Comparison of ENCODE assay signal across 8 cellular contexts in the genomic region with DNA sequence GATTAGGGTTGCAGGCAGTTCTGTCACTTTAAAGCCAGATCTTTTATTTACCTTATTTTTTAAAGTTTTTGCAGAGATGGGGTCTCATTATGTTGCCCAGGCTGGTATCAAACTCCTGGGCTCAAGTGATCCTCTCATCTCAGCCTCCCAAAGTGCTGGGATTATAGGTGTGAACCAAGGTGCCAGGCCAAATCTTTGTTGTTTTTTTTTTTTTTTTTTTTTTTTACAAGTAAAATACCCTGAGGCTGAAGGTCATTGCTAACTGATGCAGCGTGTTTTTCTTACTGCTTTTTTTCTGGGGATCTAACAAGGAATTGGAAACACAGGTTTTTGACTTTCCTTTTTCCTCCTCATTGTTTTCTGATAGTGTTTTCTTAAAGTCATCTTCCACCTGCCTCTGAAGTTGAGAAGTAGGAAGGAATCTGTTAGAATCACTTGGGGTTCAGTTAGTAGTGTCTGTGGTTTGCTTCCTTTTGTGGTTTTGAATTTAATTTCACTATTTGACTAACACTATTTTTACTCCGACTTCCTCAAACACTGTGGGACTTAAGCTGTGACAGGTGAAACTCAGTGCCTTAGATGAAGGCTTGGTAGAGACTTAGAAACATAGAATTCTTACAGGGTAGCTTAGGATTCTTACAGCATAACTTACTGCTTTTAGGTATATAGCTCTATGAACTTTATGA. TPM values are rescaled to one million over a fixed set of nuclear protein-coding genes. Genes with fewer than 3 reads are reported as not detected.
DNase-seq lines count a peak whose midpoint lies in the region; ATAC-seq, FAIRE-seq and TF ChIP-seq lines count a peak whose summit lies in the region.

No MANE protein-coding gene starts in this region.

- CTCF ChIA-PET in T-cell (lab: Charles Lee): interaction anchor here in 1 of 2 donors (0.8 to 1.0 kb wide), 2 partner anchors 34 to 55 kb away, joined by 3 read pairs; no protein-coding TSS in a partner anchor

- no peak overlapping the region for H3K4me3 ChIP-seq in pancreas
- no peak overlapping the region for H3K4me3 ChIP-seq in WERI-Rb-1 (ENCODE audit: low read depth, low read length)

- intact Hi-C loops in pancreas (cut with DNase I): no loop called here

- H3K27me3 ChIP-seq in pancreas (no peaks in the 10 kb centered on the region), WERI-Rb-1 (ENCODE audit: insufficient read depth, low read depth, severe bottlenecking) (no peaks in the 10 kb centered on the region)

- H3K4me1 ChIP-seq in pancreas: peaks cover 15 to 28% (median 21%) of the 10 kb centered on the region in 3 donors

- H3K27me3 Mint-ChIP-seq in T-cell: no peaks in the 10 kb centered on the region

- no peak for FAIRE-seq in pancreas (lab: Jason Lieb, UNC)

- H3K27ac Mint-ChIP-seq in T-cell: peak overlapping the region; percentile 30 to 71

- no peaks in the 10 kb centered on the region for H3K9me3 Mint-ChIP-seq in T-cell

- H3K27ac ChIP-seq in 22Rv1 (peak overlapping the region; percentile 72), pancreas (peak overlapping the region in 2 of 4 donors; percentile 42 to 50), WERI-Rb-1 (no peak overlapping the region)

- TF ChIP-seq CTCF in 22Rv1 (IDR thresholded peaks at IDR 0.05): no peak
- TF ChIP-seq CTCF in pancreas (IDR thresholded peaks at IDR 0.05): no peak
- TF ChIP-seq CTCF in WERI-Rb-1 (IDR thresholded peaks at IDR 0.05; ENCODE audit: low read depth, low read length): no peak

- H3K36me3 ChIP-seq in pancreas: peaks cover 0 to 6% (median 0%) of the 10 kb centered on the region in 3 donors
- H3K36me3 ChIP-seq in WERI-Rb-1: peaks cover 37% of the 10 kb centered on the region

- H3K4me3 Mint-ChIP-seq in T-cell: peak overlapping the region; percentile 35 to 68 (median 58)

- POLR2A ChIA-PET in T-cell (lab: Charles Lee): interaction anchor here (0.6 to 0.7 kb wide), 2 partner anchors 21 to 250 kb away, joined by 3 to 4 read pairs; no protein-coding TSS in a partner anchor

- H3K9me3 ChIP-seq in pancreas (no peaks in the 10 kb centered on the region), WERI-Rb-1 (ENCODE audit: severe bottlenecking) (no peaks in the 10 kb centered on the region)

- peaks cover 7% of the 10 kb centered on the region for H3K36me3 Mint-ChIP-seq in T-cell

- WGBS in pancreas, 2 donors: 10 to 16% methylated on average over 2 of the region's 2 CpGs

- peaks cover 51 to 68% (median 57%) of the 10 kb centered on the region in 3 donors for H3K4me1 Mint-ChIP-seq in T-cell

- ATAC-seq in GM19025 (IDR thresholded peaks at IDR 0.05; ENCODE audit: low read depth, unreplicated experiment): peak; percentile 81
- peak; percentile 94 for ATAC-seq in HG03095 (IDR thresholded peaks at IDR 0.05; ENCODE audit: unreplicated experiment)
- peak; percentile 69 to 94 (median 90) for ATAC-seq in T-cell (replicated peaks in 1 of 4)
- peak in 3 of 4 donors; percentile 44 to 66 (median 64) for ATAC-seq in pancreas

- no peak for DNase-seq in T-cell
- DNase-seq in pancreas: no peak
- DNase-seq in activated gamma-delta T cell treated with Interleukin-2 at 50 U/mL for 16 hours: no peak
- DNase-seq in WERI-Rb-1: no peak
- DNase-seq in stimulated activated CD4-positive, alpha-beta T cell treated with anti-CD3 and anti-CD28 coated beads, Interleukin-4, amount 100 ng/mL, for 1 hour: no peak

RNA-seq across cellular contexts. Expression of gene CLTC, which starts 22.2 kb away (rescaled TPM):
- 10 to 100 TPM; 70.3 to 98.7 (median 85.3) TPM for total RNA-seq in T-cell
- 100 to 1,000 TPM in 2 of 6 donors, 10 to 100 TPM in 4; 44.7 to 118 (median 75.7) TPM for total RNA-seq in pancreas
- polyA plus RNA-seq in pancreas: 10 to 100 TPM; 25.7 to 54.1 TPM
